ENCODE assay signal across 16 cellular contexts in genomic region chr3:64584193-64584592, GRCh38.
"Had no signal": no experiment of that assay in that cellular context is flagged by ENCODE, and none has a peak within 500 bp of the region (broad histone marks: within the 10 kb centered on the region; RNA-seq: fewer than 3 reads in every experiment).

No MANE protein-coding gene starts in this region.

- H3K79me2 ChIP-seq: hepatocyte had no signal

- H3K27me3 Mint-ChIP-seq: activated CD4-positive, alpha-beta T cell treated with anti-CD3 and anti-CD28 coated beads, Interleukin-2, amount 10 ng/mL, durations not matched to agents 7 days and 5 days had no signal

- H3K9me3 Mint-ChIP-seq: activated CD4-positive, alpha-beta T cell treated with anti-CD3 and anti-CD28 coated beads, Interleukin-2, amount 10 ng/mL, durations not matched to agents 7 days and 5 days; activated naive CD4-positive, alpha-beta T cell treated with anti-CD3 and anti-CD28 coated beads, Interleukin-2, amount 50 U/mL, for 72 hours; activated T-cell treated with anti-CD3 and anti-CD28 coated beads, Interleukin-2, amount 50 U/mL, for 72 hours had no signal

- H3K4me3 Mint-ChIP-seq: activated CD4-positive, alpha-beta T cell treated with anti-CD3 and anti-CD28 coated beads, Interleukin-2, amount 10 ng/mL, durations not matched to agents 7 days and 5 days; activated T-cell treated with anti-CD3 and anti-CD28 coated beads, Interleukin-2, amount 50 U/mL, for 72 hours had no signal

- H2AFZ ChIP-seq: hepatocyte had no signal

- ATAC-seq: activated naive CD4-positive, alpha-beta T cell treated with anti-CD3 and anti-CD28 coated beads, Interleukin-2, amount 50 U/mL, for 72 hours; activated T-cell treated with anti-CD3 and anti-CD28 coated beads, Interleukin-2, amount 50 U/mL, for 72 hours had no signal

- H3K36me3 Mint-ChIP-seq: activated naive CD4-positive, alpha-beta T cell treated with anti-CD3 and anti-CD28 coated beads, Interleukin-2, amount 50 U/mL, for 72 hours had no signal

- H3K9me3 ChIP-seq: colonic mucosa, esophagus squamous epithelium, ovary, thoracic aorta had no signal

- H3K4me3 ChIP-seq: colonic mucosa, esophagus squamous epithelium, hepatocyte, ovary, thoracic aorta had no signal

- H3K4me1 ChIP-seq: colonic mucosa had no signal

- H3K36me3 ChIP-seq: colonic mucosa, esophagus squamous epithelium, ovary, thoracic aorta had no signal

- H3K27ac Mint-ChIP-seq: activated CD4-positive, alpha-beta T cell treated with anti-CD3 and anti-CD28 coated beads, Interleukin-2, amount 10 ng/mL, durations not matched to agents 7 days and 5 days; activated naive CD4-positive, alpha-beta T cell treated with anti-CD3 and anti-CD28 coated beads, Interleukin-2, amount 50 U/mL, for 72 hours had no signal

- H3K27ac ChIP-seq: colonic mucosa, esophagus squamous epithelium, thoracic aorta had no signal

- H3K4me1 Mint-ChIP-seq: activated CD4-positive, alpha-beta T cell treated with anti-CD3 and anti-CD28 coated beads, Interleukin-2, amount 10 ng/mL, durations not matched to agents 7 days and 5 days had no signal

- DNase-seq: activated CD4-positive, alpha-beta T cell treated with anti-CD3 and anti-CD28 coated beads, Interleukin-2, amount 10 ng/mL, durations not matched to agents 7 days and 5 days; activated CD4-positive, CD25-positive, alpha-beta regulatory T cell; activated CD8-positive, alpha-beta memory T cell treated with anti-CD3 and anti-CD28 coated beads, Interleukin-2, amount 50 U/mL, for 48 hours; activated gamma-delta T cell; activated T-cell treated with anti-CD3 and anti-CD28 coated beads, Interleukin-2, amount 50 U/mL, for 72 hours; central memory CD4-positive, alpha-beta T cell; colonic mucosa; esophagus squamous epithelium; islet precursor cell; mesendoderm; ovary; stimulated activated CD4-positive, alpha-beta T cell treated with anti-CD3 and anti-CD28 coated beads, Interleukin-12 subunit alpha, Interleukin-12 subunit beta, amount 100 ng/mL, for 4 hours; stimulated activated CD4-positive, alpha-beta T cell treated with anti-CD3 and anti-CD28 coated beads, Interleukin-2, amount 100 ng/mL, for 24 hours had no signal

- H3K27me3 ChIP-seq: colonic mucosa, esophagus squamous epithelium, hepatocyte, ovary had no signal

- H3K4me2 ChIP-seq: hepatocyte had no signal
